8 cellular contexts compared by ENCODE assay signal in genomic region chr17:45221081-45221996, GRCh38. TPM values are rescaled to one million over a fixed set of nuclear protein-coding genes. Genes with fewer than 3 reads are reported as not detected.
DNase-seq lines count a peak whose midpoint lies in the region; ATAC-seq and TF ChIP-seq lines count a peak whose summit lies in the region.

A gene with protein sequence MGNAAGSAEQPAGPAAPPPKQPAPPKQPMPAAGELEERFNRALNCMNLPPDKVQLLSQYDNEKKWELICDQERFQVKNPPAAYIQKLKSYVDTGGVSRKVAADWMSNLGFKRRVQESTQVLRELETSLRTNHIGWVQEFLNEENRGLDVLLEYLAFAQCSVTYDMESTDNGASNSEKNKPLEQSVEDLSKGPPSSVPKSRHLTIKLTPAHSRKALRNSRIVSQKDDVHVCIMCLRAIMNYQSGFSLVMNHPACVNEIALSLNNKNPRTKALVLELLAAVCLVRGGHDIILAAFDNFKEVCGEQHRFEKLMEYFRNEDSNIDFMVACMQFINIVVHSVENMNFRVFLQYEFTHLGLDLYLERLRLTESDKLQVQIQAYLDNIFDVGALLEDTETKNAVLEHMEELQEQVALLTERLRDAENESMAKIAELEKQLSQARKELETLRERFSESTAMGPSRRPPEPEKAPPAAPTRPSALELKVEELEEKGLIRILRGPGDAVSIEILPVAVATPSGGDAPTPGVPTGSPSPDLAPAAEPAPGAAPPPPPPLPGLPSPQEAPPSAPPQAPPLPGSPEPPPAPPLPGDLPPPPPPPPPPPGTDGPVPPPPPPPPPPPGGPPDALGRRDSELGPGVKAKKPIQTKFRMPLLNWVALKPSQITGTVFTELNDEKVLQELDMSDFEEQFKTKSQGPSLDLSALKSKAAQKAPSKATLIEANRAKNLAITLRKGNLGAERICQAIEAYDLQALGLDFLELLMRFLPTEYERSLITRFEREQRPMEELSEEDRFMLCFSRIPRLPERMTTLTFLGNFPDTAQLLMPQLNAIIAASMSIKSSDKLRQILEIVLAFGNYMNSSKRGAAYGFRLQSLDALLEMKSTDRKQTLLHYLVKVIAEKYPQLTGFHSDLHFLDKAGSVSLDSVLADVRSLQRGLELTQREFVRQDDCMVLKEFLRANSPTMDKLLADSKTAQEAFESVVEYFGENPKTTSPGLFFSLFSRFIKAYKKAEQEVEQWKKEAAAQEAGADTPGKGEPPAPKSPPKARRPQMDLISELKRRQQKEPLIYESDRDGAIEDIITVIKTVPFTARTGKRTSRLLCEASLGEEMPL (plus strand): TSS chr17:45221885. CDS start chr17:45222125, 240 bp downstream.

- no peaks in the 10 kb centered on the region for H3K36me3 ChIP-seq in colonic mucosa

- ATAC-seq in stimulated activated naive CD8-positive, alpha-beta T cell treated with anti-CD3 and anti-CD28 coated beads, Interleukin-15, Interleukin-2, amounts not matched to agents 100 U/mL and 50 U/mL, for 24 hours: no peak
- no peak for ATAC-seq in HG02852 (IDR thresholded peaks at IDR 0.05; ENCODE audit: unreplicated experiment)

- H3K27ac ChIP-seq in HL-60 (replicated peaks): peak within 1 kb of the TSS; percentile 81
- H3K27ac ChIP-seq in VCaP: peak within 1 kb of the TSS; percentile 28; the same call in 1 of the 2 replicates
- H3K27ac ChIP-seq in colonic mucosa: peak within 1 kb of the TSS; percentile 84

- TF ChIP-seq CTCF in HL-60 (IDR thresholded peaks at IDR 0.05; ENCODE audit: insufficient read depth, low read length): no peak
- no peak for TF ChIP-seq CTCF in VCaP (conservative IDR thresholded peaks at IDR 0.05)
- no peak for TF ChIP-seq CTCF in colonic mucosa (IDR thresholded peaks at IDR 0.05)

- no peaks in the 10 kb centered on the region for H3K9me3 ChIP-seq in colonic mucosa

- intact Hi-C loops in colonic mucosa (cut with DNase I): loop anchor here (2.0 kb wide), 1 partner anchor 163 kb away; no protein-coding TSS in a partner anchor

- H3K27me3 ChIP-seq in HL-60 (ENCODE audit: insufficient read depth, poor library complexity, severe bottlenecking) (no peaks in the 10 kb centered on the region), colonic mucosa (peaks cover 18% of the 10 kb centered on the region)

- H3K4me3 ChIP-seq in HL-60 (replicated peaks; ENCODE audit: insufficient read depth, low read length) (peak within 1 kb of the TSS; percentile 80), colonic mucosa (peak within 1 kb of the TSS; percentile 42)

- H3K9ac ChIP-seq in colonic mucosa (ENCODE audit: low read depth in 2 of 2, low read length in 2 of 2): peak within 1 kb of the TSS; percentile 76

- DNase-seq in D341Med (ENCODE audit: low spot score) (peak; percentile 84), HL-60 (ENCODE audit: low read depth in 1 of 2, low spot score in 1 of 2) (peak in 1 of 2 experiments; percentile 82), colonic mucosa (peak; percentile 47), medulla oblongata (ENCODE audit: extremely low spot score) (peak; percentile 20), NCI-H510A treated with DMSO at 0.1 percent for 48 hours (lab: John Stamatoyannopoulos, UW) (no peak)
- peak; percentile 76 for DNase-seq in stimulated activated naive CD8-positive, alpha-beta T cell treated with anti-CD3 and anti-CD28 coated beads, Interleukin-15, Interleukin-2, amounts not matched to agents 100 U/mL and 50 U/mL, for 24 hours

- no peaks in the 10 kb centered on the region for H3K4me1 ChIP-seq in colonic mucosa

RNA-seq across cellular contexts. Expression of the gene that starts here (rescaled TPM):
- total RNA-seq in colonic mucosa: 1 to 10 TPM; 6.8 to 8.4 TPM

Comparison
In these comparisons a context has a peak if more than half of its experiments do, and no peak if none do; other contexts are left out.
1. H3K27ac ChIP-seq: peak in every context shown above with its lines; median percentile 84 in colonic mucosa; 81 in HL-60; 28 in VCaP.